25 cellular contexts compared by ENCODE assay signal in the genomic region with DNA sequence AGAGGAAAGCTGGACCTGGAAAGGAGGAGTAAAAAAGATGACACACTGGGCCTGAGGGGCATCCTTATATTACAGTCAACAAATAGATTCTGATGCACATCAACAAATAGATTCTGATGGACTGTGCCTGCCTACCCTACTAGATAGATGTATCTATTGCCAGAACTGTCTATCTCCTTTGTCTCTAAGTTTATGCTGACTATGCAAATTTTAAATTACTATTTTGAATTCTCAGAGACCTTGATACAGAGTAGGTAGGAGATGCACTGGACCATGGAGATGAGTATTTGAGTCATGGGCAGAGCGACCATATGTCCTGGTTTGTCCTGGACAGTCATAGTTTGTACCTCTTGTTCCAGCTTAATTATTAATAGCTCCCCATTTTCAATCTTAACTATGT.
"Had no signal": no experiment of that assay in that cellular context is flagged by ENCODE, and none has a peak within 500 bp of the region (broad histone marks: within the 10 kb centered on the region; RNA-seq: fewer than 3 reads in every experiment).

No MANE protein-coding gene starts in this region.

- H3K27ac ChIP-seq: left ventricle myocardium inferior, ovary, sigmoid colon, spleen, suprapubic skin, thoracic aorta, tibial artery, upper lobe of right lung had no signal

- FAIRE-seq: islet of Langerhans, kidney, urothelium cell line had no signal

- H3K4me3 ChIP-seq: left ventricle myocardium inferior, lung, mucosa of descending colon, ovary, sigmoid colon, spleen, suprapubic skin, thoracic aorta, tibial artery, upper lobe of right lung had no signal

- H3K9me3 ChIP-seq: mucosa of descending colon, ovary, sigmoid colon, suprapubic skin, thoracic aorta, upper lobe of right lung had no signal

- H3K27me3 ChIP-seq: ovary, sigmoid colon, spleen, suprapubic skin, tibial artery, upper lobe of right lung had no signal

- ATAC-seq: mucosa of descending colon; naive thymus-derived CD4-positive, alpha-beta T cell; natural killer cell treated with Interleukin-12 subunit alpha and Interleukin-12 subunit beta and Interleukin-15 and Interleukin-18, amount 100 ng/mL, for 72 hours; right cardiac atrium; stimulated activated effector memory CD8-positive, alpha-beta T cell treated with anti-CD3 and anti-CD28 coated beads, Interleukin-12 subunit alpha, Interleukin-12 subunit beta, amount 100 ng/mL, for 72 hours; upper lobe of right lung had no signal

- H3K36me3 ChIP-seq: left ventricle myocardium inferior, ovary, sigmoid colon, spleen, suprapubic skin, thoracic aorta, tibial artery, upper lobe of right lung had no signal

- H3K4me1 ChIP-seq: left ventricle myocardium inferior, sigmoid colon, spleen, suprapubic skin, tibial artery, upper lobe of right lung had no signal

- DNase-seq: hypothalamus; immature natural killer cell; kidney; left ventricle myocardium inferior; mesendoderm; mucosa of descending colon; naive thymus-derived CD4-positive, alpha-beta T cell; ovary; retina; right cardiac atrium; sigmoid colon; small intestine; spleen; stimulated activated CD4-positive, alpha-beta T cell treated with anti-CD3 and anti-CD28 coated beads, Interleukin-4, amount 100 ng/mL, for 24 hours; stimulated activated naive CD4-positive, alpha-beta T cell; tibial artery; trophoblast cell; upper lobe of right lung had no signal
